In the genomic region with DNA sequence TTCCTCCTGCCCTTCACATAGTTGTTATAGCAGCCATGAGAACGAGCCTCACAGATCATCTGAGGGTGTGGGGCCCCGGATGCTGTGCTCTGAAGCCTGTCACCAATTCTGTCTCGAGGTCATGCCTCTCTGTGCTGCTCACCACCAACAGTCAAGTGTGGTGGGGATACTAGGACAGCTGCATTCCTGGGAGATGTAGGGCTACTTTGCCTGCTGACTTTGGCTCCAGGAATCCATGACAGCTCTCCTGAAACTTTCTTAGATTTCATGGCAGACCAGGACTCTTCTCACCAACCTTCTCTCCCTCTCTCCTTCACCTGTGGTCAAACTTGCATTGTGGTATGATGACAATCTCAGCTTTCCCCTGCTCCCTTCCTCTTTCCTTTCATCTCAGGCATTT, we compare ENCODE assay signal across 1 cellular context.
TF ChIP-seq lines count a peak whose summit lies in the region.

No MANE protein-coding gene starts in this region.

TF ChIP-seq in SK-N-SH treated with all-trans-retinoic acid at 6 μM for 48 hours, 23 proteins besides CTCF, POLR2A, EP300 and RAD21 (continued from another document):
- TF ChIP-seq, protein P1, sequence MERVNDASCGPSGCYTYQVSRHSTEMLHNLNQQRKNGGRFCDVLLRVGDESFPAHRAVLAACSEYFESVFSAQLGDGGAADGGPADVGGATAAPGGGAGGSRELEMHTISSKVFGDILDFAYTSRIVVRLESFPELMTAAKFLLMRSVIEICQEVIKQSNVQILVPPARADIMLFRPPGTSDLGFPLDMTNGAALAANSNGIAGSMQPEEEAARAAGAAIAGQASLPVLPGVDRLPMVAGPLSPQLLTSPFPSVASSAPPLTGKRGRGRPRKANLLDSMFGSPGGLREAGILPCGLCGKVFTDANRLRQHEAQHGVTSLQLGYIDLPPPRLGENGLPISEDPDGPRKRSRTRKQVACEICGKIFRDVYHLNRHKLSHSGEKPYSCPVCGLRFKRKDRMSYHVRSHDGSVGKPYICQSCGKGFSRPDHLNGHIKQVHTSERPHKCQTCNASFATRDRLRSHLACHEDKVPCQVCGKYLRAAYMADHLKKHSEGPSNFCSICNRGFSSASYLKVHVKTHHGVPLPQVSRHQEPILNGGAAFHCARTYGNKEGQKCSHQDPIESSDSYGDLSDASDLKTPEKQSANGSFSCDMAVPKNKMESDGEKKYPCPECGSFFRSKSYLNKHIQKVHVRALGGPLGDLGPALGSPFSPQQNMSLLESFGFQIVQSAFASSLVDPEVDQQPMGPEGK (CRISPR knock-in tag; IDR thresholded peaks at IDR 0.05; ENCODE audit: borderline replicate concordance), result no peak
- TF ChIP-seq, protein P2, sequence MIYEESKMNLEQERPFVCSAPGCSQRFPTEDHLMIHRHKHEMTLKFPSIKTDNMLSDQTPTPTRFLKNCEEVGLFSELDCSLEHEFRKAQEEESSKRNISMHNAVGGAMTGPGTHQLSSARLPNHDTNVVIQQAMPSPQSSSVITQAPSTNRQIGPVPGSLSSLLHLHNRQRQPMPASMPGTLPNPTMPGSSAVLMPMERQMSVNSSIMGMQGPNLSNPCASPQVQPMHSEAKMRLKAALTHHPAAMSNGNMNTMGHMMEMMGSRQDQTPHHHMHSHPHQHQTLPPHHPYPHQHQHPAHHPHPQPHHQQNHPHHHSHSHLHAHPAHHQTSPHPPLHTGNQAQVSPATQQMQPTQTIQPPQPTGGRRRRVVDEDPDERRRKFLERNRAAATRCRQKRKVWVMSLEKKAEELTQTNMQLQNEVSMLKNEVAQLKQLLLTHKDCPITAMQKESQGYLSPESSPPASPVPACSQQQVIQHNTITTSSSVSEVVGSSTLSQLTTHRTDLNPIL (CRISPR knock-in tag; IDR thresholded peaks at IDR 0.05; ENCODE audit: low read depth), result no peak
- TF ChIP-seq, protein P3, sequence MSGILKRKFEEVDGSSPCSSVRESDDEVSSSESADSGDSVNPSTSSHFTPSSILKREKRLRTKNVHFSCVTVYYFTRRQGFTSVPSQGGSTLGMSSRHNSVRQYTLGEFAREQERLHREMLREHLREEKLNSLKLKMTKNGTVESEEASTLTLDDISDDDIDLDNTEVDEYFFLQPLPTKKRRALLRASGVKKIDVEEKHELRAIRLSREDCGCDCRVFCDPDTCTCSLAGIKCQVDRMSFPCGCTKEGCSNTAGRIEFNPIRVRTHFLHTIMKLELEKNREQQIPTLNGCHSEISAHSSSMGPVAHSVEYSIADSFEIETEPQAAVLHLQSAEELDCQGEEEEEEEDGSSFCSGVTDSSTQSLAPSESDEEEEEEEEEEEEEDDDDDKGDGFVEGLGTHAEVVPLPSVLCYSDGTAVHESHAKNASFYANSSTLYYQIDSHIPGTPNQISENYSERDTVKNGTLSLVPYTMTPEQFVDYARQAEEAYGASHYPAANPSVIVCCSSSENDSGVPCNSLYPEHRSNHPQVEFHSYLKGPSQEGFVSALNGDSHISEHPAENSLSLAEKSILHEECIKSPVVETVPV (CRISPR knock-in tag; IDR thresholded peaks at IDR 0.05), result no peak
- TF ChIP-seq ZNF565 (CRISPR knock-in tag; conservative IDR thresholded peaks at IDR 0.05; ENCODE audit: low read depth), result no peak
- TF ChIP-seq ZFP30 (CRISPR knock-in tag; IDR thresholded peaks at IDR 0.05), result no peak
- TF ChIP-seq TCF4 (CRISPR knock-in tag; IDR thresholded peaks at IDR 0.05; ENCODE audit: borderline replicate concordance), result no peak
- no peak for TF ChIP-seq ZC3H10 (CRISPR knock-in tag; IDR thresholded peaks at IDR 0.05)
